Comparison of ENCODE assay signal across 15 cellular contexts in genomic region chr5:16411235-16411634, GRCh38.
"Had no signal": no experiment of that assay in that cellular context is flagged by ENCODE, and none has a peak within 500 bp of the region (broad histone marks: within the 10 kb centered on the region; RNA-seq: fewer than 3 reads in every experiment).

No MANE protein-coding gene starts in this region.

- H3K27ac Mint-ChIP-seq: activated naive CD4-positive, alpha-beta T cell treated with anti-CD3 and anti-CD28 coated beads, Interleukin-2, amount 10 ng/mL, durations not matched to agents 7 days and 5 days; activated T-helper 2 cell treated with anti-CD3 and anti-CD28 coated beads, Interferon-gamma antibody, Interleukin-2, Interleukin-4, amounts not matched to agents 10 μg/mL and 5 μg/mL and 100 μg/mL, durations not matched to agents 14 hours and 24 hours and 36 hours; neural progenitor cell had no signal

- H3K4me1 Mint-ChIP-seq: activated naive CD4-positive, alpha-beta T cell treated with anti-CD3 and anti-CD28 coated beads, Interleukin-2, amount 10 ng/mL, durations not matched to agents 7 days and 5 days; neural progenitor cell; stimulated activated naive CD8-positive, alpha-beta T cell treated with anti-CD3 and anti-CD28 coated beads, Interleukin-15, amount 100 ng/mL, for 72 hours had no signal

- H3K9me3 Mint-ChIP-seq: activated naive CD4-positive, alpha-beta T cell treated with anti-CD3 and anti-CD28 coated beads, Interleukin-2, amount 10 ng/mL, durations not matched to agents 7 days and 5 days; activated T-helper 2 cell treated with anti-CD3 and anti-CD28 coated beads, Interferon-gamma antibody, Interleukin-2, Interleukin-4, amounts not matched to agents 10 μg/mL and 5 μg/mL and 100 μg/mL, durations not matched to agents 14 hours and 24 hours and 36 hours; stimulated activated naive CD8-positive, alpha-beta T cell treated with anti-CD3 and anti-CD28 coated beads, Interleukin-15, amount 100 ng/mL, for 72 hours had no signal

- H3K36me3 ChIP-seq: neural progenitor cell, pancreas, thoracic aorta, uterus had no signal

- H3K36me3 Mint-ChIP-seq: activated naive CD4-positive, alpha-beta T cell treated with anti-CD3 and anti-CD28 coated beads, Interleukin-2, amount 10 ng/mL, durations not matched to agents 7 days and 5 days; neural progenitor cell had no signal

- H3K9ac ChIP-seq: neural progenitor cell had no signal

- H3K27ac ChIP-seq: neural progenitor cell, pancreas, skin epidermis, thoracic aorta, uterus had no signal

- H3K4me3 Mint-ChIP-seq: activated naive CD4-positive, alpha-beta T cell treated with anti-CD3 and anti-CD28 coated beads, Interleukin-2, amount 10 ng/mL, durations not matched to agents 7 days and 5 days; neural progenitor cell; stimulated activated naive CD8-positive, alpha-beta T cell treated with anti-CD3 and anti-CD28 coated beads, Interleukin-15, amount 100 ng/mL, for 72 hours had no signal

- H3K4me3 ChIP-seq: neural progenitor cell, pancreas, skin epidermis, thoracic aorta, uterus had no signal

- H3K4me2 ChIP-seq: neural progenitor cell had no signal

- H3K27me3 ChIP-seq: neural progenitor cell, pancreas, uterus had no signal

- DNase-seq: activated CD4-positive, alpha-beta T cell treated with anti-CD3 and anti-CD28 coated beads, Interleukin-2, amount 50 U/mL, for 1 hour; activated naive CD4-positive, alpha-beta T cell treated with anti-CD3 and anti-CD28 coated beads, Interleukin-2, amount 10 ng/mL, durations not matched to agents 7 days and 5 days; activated T-cell treated with anti-CD3 and anti-CD28 coated beads for 4 hours; central memory CD4-positive, alpha-beta T cell; erythroblast; foreskin melanocyte; pancreas; stimulated activated CD4-positive, alpha-beta T cell treated with anti-CD3 and anti-CD28 coated beads, Interleukin-4, amount 100 ng/mL, for 4 hours; stimulated activated naive CD8-positive, alpha-beta T cell treated with anti-CD3 and anti-CD28 coated beads, Interleukin-15, amount 100 ng/mL, for 72 hours; T-helper 2 cell; uterus had no signal

- H3K27me3 Mint-ChIP-seq: activated naive CD4-positive, alpha-beta T cell treated with anti-CD3 and anti-CD28 coated beads, Interleukin-2, amount 10 ng/mL, durations not matched to agents 7 days and 5 days had no signal

- H3K4me1 ChIP-seq: neural progenitor cell, uterus had no signal
